1 cellular context compared by ENCODE assay signal in the genomic region with DNA sequence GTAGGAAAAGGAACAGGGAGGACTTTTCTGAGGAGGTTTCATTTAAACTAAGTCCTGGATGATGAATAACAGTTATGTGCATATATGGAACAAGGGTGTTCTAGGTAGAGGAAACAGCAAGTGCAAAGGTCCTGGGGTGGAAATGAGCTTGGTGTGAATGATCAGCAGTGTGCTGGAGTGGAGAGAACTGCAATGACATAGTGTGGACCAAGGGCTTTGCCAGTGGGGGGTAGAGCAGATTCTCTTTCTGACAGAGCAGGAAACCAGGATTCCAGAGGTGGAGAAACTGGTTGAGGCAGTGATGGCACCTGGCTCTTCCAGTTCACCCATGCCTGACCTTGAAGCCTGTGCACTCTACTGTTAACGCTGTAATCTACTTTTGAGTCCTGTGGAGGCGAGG.
TF ChIP-seq lines count a peak whose summit lies in the region.

No MANE protein-coding gene starts in this region.

TF ChIP-seq in GM12878, 131 proteins besides CTCF, POLR2A, EP300 and RAD21:
- TF ChIP-seq KDM1A (IDR thresholded peaks at IDR 0.05; ENCODE audit: borderline replicate concordance) = no peak
- no peak for TF ChIP-seq ZNF217 (IDR thresholded peaks at IDR 0.05)
- TF ChIP-seq POLR2AphosphoS2 (IDR thresholded peaks at IDR 0.05; ENCODE audit: low read depth, low read length) = no peak
- no peak for TF ChIP-seq NR2C2 (IDR thresholded peaks at IDR 0.05; ENCODE audit: borderline replicate concordance, control insufficient read depth, insufficient read length, low read depth)
- no peak for TF ChIP-seq TAF1 (IDR thresholded peaks at IDR 0.05; ENCODE audit: borderline replicate concordance, low read depth, low read length)
- no peak for TF ChIP-seq SMAD5 (IDR thresholded peaks at IDR 0.05; ENCODE audit: low read depth)
- no peak for TF ChIP-seq BACH1 (IDR thresholded peaks at IDR 0.05; ENCODE audit: borderline replicate concordance)
- TF ChIP-seq, protein P1, sequence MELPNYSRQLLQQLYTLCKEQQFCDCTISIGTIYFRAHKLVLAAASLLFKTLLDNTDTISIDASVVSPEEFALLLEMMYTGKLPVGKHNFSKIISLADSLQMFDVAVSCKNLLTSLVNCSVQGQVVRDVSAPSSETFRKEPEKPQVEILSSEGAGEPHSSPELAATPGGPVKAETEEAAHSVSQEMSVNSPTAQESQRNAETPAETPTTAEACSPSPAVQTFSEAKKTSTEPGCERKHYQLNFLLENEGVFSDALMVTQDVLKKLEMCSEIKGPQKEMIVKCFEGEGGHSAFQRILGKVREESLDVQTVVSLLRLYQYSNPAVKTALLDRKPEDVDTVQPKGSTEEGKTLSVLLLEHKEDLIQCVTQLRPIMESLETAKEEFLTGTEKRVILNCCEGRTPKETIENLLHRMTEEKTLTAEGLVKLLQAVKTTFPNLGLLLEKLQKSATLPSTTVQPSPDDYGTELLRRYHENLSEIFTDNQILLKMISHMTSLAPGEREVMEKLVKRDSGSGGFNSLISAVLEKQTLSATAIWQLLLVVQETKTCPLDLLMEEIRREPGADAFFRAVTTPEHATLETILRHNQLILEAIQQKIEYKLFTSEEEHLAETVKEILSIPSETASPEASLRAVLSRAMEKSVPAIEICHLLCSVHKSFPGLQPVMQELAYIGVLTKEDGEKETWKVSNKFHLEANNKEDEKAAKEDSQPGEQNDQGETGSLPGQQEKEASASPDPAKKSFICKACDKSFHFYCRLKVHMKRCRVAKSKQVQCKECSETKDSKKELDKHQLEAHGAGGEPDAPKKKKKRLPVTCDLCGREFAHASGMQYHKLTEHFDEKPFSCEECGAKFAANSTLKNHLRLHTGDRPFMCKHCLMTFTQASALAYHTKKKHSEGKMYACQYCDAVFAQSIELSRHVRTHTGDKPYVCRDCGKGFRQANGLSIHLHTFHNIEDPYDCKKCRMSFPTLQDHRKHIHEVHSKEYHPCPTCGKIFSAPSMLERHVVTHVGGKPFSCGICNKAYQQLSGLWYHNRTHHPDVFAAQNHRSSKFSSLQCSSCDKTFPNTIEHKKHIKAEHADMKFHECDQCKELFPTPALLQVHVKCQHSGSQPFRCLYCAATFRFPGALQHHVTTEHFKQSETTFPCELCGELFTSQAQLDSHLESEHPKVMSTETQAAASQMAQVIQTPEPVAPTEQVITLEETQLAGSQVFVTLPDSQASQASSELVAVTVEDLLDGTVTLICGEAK (IDR thresholded peaks at IDR 0.05; ENCODE audit: borderline replicate concordance) = no peak
- TF ChIP-seq RBBP5 (conservative IDR thresholded peaks at IDR 0.05) = no peak
- TF ChIP-seq FOS (IDR thresholded peaks at IDR 0.05; ENCODE audit: borderline replicate concordance, extremely low read depth, insufficient read length) = no peak
- no peak for TF ChIP-seq KLF5 (IDR thresholded peaks at IDR 0.05; ENCODE audit: partially characterized antibody)
- TF ChIP-seq, protein P2, sequence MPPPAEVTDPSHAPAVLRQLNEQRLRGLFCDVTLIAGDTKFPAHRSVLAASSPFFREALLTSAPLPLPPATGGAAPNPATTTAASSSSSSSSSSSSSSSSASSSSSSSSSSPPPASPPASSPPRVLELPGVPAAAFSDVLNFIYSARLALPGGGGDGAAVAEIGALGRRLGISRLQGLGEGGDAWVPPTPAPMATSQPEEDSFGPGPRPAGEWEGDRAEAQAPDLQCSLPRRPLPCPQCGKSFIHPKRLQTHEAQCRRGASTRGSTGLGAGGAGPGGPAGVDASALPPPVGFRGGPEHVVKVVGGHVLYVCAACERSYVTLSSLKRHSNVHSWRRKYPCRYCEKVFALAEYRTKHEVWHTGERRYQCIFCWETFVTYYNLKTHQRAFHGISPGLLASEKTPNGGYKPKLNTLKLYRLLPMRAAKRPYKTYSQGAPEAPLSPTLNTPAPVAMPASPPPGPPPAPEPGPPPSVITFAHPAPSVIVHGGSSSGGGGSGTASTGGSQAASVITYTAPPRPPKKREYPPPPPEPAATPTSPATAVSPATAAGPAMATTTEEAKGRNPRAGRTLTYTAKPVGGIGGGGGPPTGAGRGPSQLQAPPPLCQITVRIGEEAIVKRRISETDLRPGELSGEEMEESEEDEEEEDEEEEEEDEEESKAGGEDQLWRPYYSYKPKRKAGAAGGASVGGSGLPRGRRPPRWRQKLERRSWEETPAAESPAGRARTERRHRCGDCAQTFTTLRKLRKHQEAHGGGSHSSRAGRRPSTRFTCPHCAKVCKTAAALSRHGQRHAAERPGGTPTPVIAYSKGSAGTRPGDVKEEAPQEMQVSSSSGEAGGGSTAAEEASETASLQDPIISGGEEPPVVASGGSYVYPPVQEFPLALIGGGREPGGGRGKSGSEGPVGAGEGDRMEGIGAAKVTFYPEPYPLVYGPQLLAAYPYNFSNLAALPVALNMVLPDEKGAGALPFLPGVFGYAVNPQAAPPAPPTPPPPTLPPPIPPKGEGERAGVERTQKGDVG (CRISPR knock-in tag; IDR thresholded peaks at IDR 0.05) = no peak
- no peak for TF ChIP-seq PAX8 (IDR thresholded peaks at IDR 0.05)
- TF ChIP-seq, protein P3, sequence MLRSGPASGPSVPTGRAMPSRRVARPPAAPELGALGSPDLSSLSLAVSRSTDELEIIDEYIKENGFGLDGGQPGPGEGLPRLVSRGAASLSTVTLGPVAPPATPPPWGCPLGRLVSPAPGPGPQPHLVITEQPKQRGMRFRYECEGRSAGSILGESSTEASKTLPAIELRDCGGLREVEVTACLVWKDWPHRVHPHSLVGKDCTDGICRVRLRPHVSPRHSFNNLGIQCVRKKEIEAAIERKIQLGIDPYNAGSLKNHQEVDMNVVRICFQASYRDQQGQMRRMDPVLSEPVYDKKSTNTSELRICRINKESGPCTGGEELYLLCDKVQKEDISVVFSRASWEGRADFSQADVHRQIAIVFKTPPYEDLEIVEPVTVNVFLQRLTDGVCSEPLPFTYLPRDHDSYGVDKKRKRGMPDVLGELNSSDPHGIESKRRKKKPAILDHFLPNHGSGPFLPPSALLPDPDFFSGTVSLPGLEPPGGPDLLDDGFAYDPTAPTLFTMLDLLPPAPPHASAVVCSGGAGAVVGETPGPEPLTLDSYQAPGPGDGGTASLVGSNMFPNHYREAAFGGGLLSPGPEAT (IDR thresholded peaks at IDR 0.05; ENCODE audit: low read depth) = no peak
- TF ChIP-seq, protein P4, sequence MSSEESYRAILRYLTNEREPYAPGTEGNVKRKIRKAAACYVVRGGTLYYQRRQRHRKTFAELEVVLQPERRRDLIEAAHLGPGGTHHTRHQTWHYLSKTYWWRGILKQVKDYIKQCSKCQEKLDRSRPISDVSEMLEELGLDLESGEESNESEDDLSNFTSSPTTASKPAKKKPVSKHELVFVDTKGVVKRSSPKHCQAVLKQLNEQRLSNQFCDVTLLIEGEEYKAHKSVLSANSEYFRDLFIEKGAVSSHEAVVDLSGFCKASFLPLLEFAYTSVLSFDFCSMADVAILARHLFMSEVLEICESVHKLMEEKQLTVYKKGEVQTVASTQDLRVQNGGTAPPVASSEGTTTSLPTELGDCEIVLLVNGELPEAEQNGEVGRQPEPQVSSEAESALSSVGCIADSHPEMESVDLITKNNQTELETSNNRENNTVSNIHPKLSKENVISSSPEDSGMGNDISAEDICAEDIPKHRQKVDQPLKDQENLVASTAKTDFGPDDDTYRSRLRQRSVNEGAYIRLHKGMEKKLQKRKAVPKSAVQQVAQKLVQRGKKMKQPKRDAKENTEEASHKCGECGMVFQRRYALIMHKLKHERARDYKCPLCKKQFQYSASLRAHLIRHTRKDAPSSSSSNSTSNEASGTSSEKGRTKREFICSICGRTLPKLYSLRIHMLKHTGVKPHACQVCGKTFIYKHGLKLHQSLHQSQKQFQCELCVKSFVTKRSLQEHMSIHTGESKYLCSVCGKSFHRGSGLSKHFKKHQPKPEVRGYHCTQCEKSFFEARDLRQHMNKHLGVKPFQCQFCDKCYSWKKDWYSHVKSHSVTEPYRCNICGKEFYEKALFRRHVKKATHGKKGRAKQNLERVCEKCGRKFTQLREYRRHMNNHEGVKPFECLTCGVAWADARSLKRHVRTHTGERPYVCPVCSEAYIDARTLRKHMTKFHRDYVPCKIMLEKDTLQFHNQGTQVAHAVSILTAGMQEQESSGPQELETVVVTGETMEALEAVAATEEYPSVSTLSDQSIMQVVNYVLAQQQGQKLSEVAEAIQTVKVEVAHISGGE (CRISPR knock-in tag; IDR thresholded peaks at IDR 0.05) = no peak
- TF ChIP-seq, protein P5, sequence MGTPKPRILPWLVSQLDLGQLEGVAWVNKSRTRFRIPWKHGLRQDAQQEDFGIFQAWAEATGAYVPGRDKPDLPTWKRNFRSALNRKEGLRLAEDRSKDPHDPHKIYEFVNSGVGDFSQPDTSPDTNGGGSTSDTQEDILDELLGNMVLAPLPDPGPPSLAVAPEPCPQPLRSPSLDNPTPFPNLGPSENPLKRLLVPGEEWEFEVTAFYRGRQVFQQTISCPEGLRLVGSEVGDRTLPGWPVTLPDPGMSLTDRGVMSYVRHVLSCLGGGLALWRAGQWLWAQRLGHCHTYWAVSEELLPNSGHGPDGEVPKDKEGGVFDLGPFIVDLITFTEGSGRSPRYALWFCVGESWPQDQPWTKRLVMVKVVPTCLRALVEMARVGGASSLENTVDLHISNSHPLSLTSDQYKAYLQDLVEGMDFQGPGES (IDR thresholded peaks at IDR 0.05) = no peak
- no peak for TF ChIP-seq GABPA (IDR thresholded peaks at IDR 0.05; ENCODE audit: low read depth)
- no peak for TF ChIP-seq MXI1 (IDR thresholded peaks at IDR 0.05; ENCODE audit: low read depth, low read length)
